ENCODE assay signal across 16 cellular contexts in the genomic region with DNA sequence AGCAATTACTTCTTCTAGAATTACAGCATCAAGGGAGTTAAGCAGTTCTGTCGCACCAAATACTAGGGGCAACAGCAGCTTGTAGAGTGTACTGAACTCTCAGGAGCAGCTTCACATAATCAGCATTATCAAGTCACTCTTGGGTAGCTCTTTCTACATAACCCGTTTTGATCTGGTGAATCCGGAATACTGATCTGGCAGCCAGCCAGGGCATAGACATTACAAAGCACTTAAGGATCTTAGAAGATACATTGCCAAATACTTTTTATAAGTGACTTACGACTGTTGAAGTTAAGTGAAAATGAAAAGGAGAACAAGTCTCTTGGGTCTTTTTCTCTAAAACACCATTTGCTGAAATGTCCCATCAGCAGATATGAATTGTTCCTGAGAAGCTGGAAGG.
"Had no signal": no experiment of that assay in that cellular context is flagged by ENCODE, and none has a peak within 500 bp of the region (broad histone marks: within the 10 kb centered on the region; RNA-seq: fewer than 3 reads in every experiment).

No MANE protein-coding gene starts in this region.

- H3K4me3 ChIP-seq: heart left ventricle, left ventricle myocardium inferior, sigmoid colon, transverse colon had no signal

- H3K27ac ChIP-seq: heart left ventricle, left ventricle myocardium inferior, sigmoid colon, transverse colon had no signal

- DNase-seq: activated CD4-positive, alpha-beta T cell treated with anti-CD3 and anti-CD28 coated beads for 1 hour; activated CD8-positive, alpha-beta memory T cell treated with anti-CD3 and anti-CD28 coated beads, Interleukin-2, amount 50 U/mL, for 4 hours; activated CD8-positive, alpha-beta T cell treated with anti-CD3 and anti-CD28 coated beads for 36 hours; activated gamma-delta T cell treated with Interleukin-2 at 50 U/mL for 16 hours; activated naive CD8-positive, alpha-beta T cell treated with anti-CD3 and anti-CD28 coated beads for 36 hours; activated T-cell treated with anti-CD3 and anti-CD28 coated beads, Interleukin-2, amount 50 U/mL, for 72 hours; aorta; heart left ventricle; left ventricle myocardium inferior; mesenchymal stem cell; occipital lobe; sigmoid colon; stimulated activated naive CD4-positive, alpha-beta T cell; substantia nigra; T-helper 2 cell; transverse colon had no signal

- H3K36me3 ChIP-seq: heart left ventricle, left ventricle myocardium inferior, sigmoid colon, transverse colon had no signal

- ATAC-seq: activated CD8-positive, alpha-beta T cell treated with anti-CD3 and anti-CD28 coated beads for 36 hours; activated T-cell treated with anti-CD3 and anti-CD28 coated beads, Interleukin-2, amount 50 U/mL, for 72 hours; heart left ventricle had no signal

- H3K9me3 ChIP-seq: heart left ventricle, left ventricle myocardium inferior, sigmoid colon, transverse colon had no signal
